ENCODE assay signal across 26 cellular contexts in genomic region chr16:12064291-12064690, GRCh38.
"Had no signal": no experiment of that assay in that cellular context is flagged by ENCODE, and none has a peak within 500 bp of the region (broad histone marks: within the 10 kb centered on the region; RNA-seq: fewer than 3 reads in every experiment).

No MANE protein-coding gene starts in this region.

- H3K4me1 Mint-ChIP-seq: activated CD8-positive, alpha-beta memory T cell treated with anti-CD3 and anti-CD28 coated beads, Interleukin-2, amount 10 ng/mL, durations not matched to agents 7 days and 5 days had no signal

- H3K4me1 ChIP-seq: Peyer's patch had no signal

- H3K4me3 ChIP-seq: MG63, Peyer's patch, SJSA1 had no signal

- H3K27ac ChIP-seq: KMS-11, Peyer's patch, SJSA1 had no signal

- H3K27me3 ChIP-seq: MG63, Peyer's patch, SJSA1 had no signal

- H3K4me3 Mint-ChIP-seq: activated B cell treated with CpG ODN at 0.5 μM for 24 hours; activated CD4-positive, alpha-beta T cell treated with anti-CD3 and anti-CD28 coated beads, Interleukin-2, amount 10 ng/mL, durations not matched to agents 24 days and 14 days; activated CD8-positive, alpha-beta memory T cell treated with anti-CD3 and anti-CD28 coated beads, Interleukin-2, amount 10 ng/mL, durations not matched to agents 7 days and 5 days; activated naive CD4-positive, alpha-beta T cell treated with anti-CD3 and anti-CD28 coated beads for 36 hours; activated naive CD8-positive, alpha-beta T cell; activated T-cell treated with anti-CD3 and anti-CD28 coated beads, Interleukin-2, amount 50 U/mL, for 24 hours; activated T-helper 1 cell treated with anti-CD3 and anti-CD28 coated beads, Interleukin-12 subunit alpha, Interleukin-12 subunit beta, Interleukin-2, Interleukin-4 antibody, amounts not matched to agents 30 ng/mL and 10 ng/mL and 1 ng/mL, durations not matched to agents 14 hours and 24 hours and 36 hours had no signal

- H3K36me3 ChIP-seq: SJSA1 had no signal

- H3K9me3 Mint-ChIP-seq: activated B cell treated with CpG ODN at 0.5 μM for 24 hours; activated CD4-positive, alpha-beta T cell treated with anti-CD3 and anti-CD28 coated beads, Interleukin-2, amount 10 ng/mL, durations not matched to agents 24 days and 14 days; activated naive CD4-positive, alpha-beta T cell treated with anti-CD3 and anti-CD28 coated beads for 36 hours; activated T-cell treated with anti-CD3 and anti-CD28 coated beads, Interleukin-2, amount 50 U/mL, for 24 hours; activated T-helper 1 cell treated with anti-CD3 and anti-CD28 coated beads, Interleukin-12 subunit alpha, Interleukin-12 subunit beta, Interleukin-2, Interleukin-4 antibody, amounts not matched to agents 30 ng/mL and 10 ng/mL and 1 ng/mL, durations not matched to agents 14 hours and 24 hours and 36 hours had no signal

- H3K27ac Mint-ChIP-seq: activated CD4-positive, alpha-beta T cell treated with anti-CD3 and anti-CD28 coated beads, Interleukin-2, amount 10 ng/mL, durations not matched to agents 24 days and 14 days; activated CD8-positive, alpha-beta memory T cell treated with anti-CD3 and anti-CD28 coated beads, Interleukin-2, amount 10 ng/mL, durations not matched to agents 7 days and 5 days; activated naive CD4-positive, alpha-beta T cell treated with anti-CD3 and anti-CD28 coated beads for 36 hours; activated naive CD8-positive, alpha-beta T cell; activated T-cell treated with anti-CD3 and anti-CD28 coated beads, Interleukin-2, amount 50 U/mL, for 24 hours; activated T-helper 1 cell treated with anti-CD3 and anti-CD28 coated beads, Interleukin-12 subunit alpha, Interleukin-12 subunit beta, Interleukin-2, Interleukin-4 antibody, amounts not matched to agents 30 ng/mL and 10 ng/mL and 1 ng/mL, durations not matched to agents 14 hours and 24 hours and 36 hours had no signal

- H3K27me3 Mint-ChIP-seq: activated B cell treated with CpG ODN at 0.5 μM for 24 hours; activated CD4-positive, alpha-beta T cell treated with anti-CD3 and anti-CD28 coated beads, Interleukin-2, amount 10 ng/mL, durations not matched to agents 24 days and 14 days; activated CD8-positive, alpha-beta memory T cell treated with anti-CD3 and anti-CD28 coated beads, Interleukin-2, amount 10 ng/mL, durations not matched to agents 7 days and 5 days; activated naive CD8-positive, alpha-beta T cell; activated T-cell treated with anti-CD3 and anti-CD28 coated beads, Interleukin-2, amount 50 U/mL, for 24 hours had no signal

- H3K9me3 ChIP-seq: MG63, Peyer's patch, SJSA1 had no signal

- DNase-seq: activated B cell treated with CpG ODN at 0.5 μM for 24 hours; activated CD4-positive, alpha-beta T cell treated with anti-CD3 and anti-CD28 coated beads for 1 hour; activated CD4-positive, alpha-beta T cell treated with anti-CD3 and anti-CD28 coated beads, Interleukin-2, amount 10 ng/mL, durations not matched to agents 24 days and 14 days; activated CD4-positive, alpha-beta T cell treated with anti-CD3 and anti-CD28 coated beads, Interleukin-2, amount 50 U/mL, for 48 hours; activated CD8-positive, alpha-beta memory T cell treated with anti-CD3 and anti-CD28 coated beads, Interleukin-2, amount 10 ng/mL, durations not matched to agents 7 days and 5 days; activated gamma-delta T cell; activated naive CD4-positive, alpha-beta T cell treated with anti-CD3 and anti-CD28 coated beads for 36 hours; activated T-cell treated with anti-CD3 and anti-CD28 coated beads, Interleukin-2, amount 50 U/mL, for 24 hours; amygdala; caudate nucleus; MG63; MV-4-11; NCI-H1092 treated with DMSO at 0.1 percent for 48 hours; NCI-H1417 treated with DMSO at 0.1 percent for 48 hours; NCI-H1694 treated with DMSO at 0.1 percent for 48 hours; NCI-H2029 treated with DMSO at 0.1 percent for 48 hours; NCI-H446; NCI-H524; Peyer's patch; SHP77; T-helper 2 cell; T1000 had no signal

- H3K36me3 Mint-ChIP-seq: activated CD8-positive, alpha-beta memory T cell treated with anti-CD3 and anti-CD28 coated beads, Interleukin-2, amount 10 ng/mL, durations not matched to agents 7 days and 5 days; activated naive CD8-positive, alpha-beta T cell had no signal

- H3K9ac ChIP-seq: KMS-11 had no signal

- H3K4me2 ChIP-seq: KMS-11 had no signal

- ATAC-seq: activated CD8-positive, alpha-beta memory T cell treated with anti-CD3 and anti-CD28 coated beads, Interleukin-2, amount 10 ng/mL, durations not matched to agents 7 days and 5 days had no signal
